8 cellular contexts compared by ENCODE assay signal in the genomic region with DNA sequence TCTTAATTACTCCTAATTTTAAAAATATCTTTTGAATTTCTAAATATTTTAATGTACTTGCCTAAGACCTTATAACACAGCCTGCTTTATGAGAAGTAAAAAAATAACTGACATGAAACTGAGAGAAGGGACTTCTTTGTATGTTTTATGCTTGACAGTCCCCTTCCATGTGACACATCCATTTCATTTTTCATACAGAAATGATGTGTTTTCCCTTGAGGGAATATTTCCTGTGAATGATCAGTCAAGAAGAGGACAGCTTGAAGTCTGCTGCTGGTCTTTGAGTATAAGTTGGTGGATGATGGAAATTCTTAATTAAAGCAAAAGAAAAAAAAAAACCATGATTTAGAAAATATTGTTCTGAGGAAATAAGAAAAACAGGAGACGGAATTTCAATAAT.
"Had no signal": no experiment of that assay in that cellular context is flagged by ENCODE, and none has a peak within 500 bp of the region (broad histone marks: within the 10 kb centered on the region; RNA-seq: fewer than 3 reads in every experiment).

No MANE protein-coding gene starts in this region.

- H3K4me1 Mint-ChIP-seq: IgD-negative memory B cell had no signal

- H2AFZ ChIP-seq: GM23248 had no signal

- H3K27ac ChIP-seq: GM23248, HL-60 had no signal

- H3K4me3 ChIP-seq: GM23248, HAP-1 had no signal

- H3K4me3 Mint-ChIP-seq: HFFc6, IgD-negative memory B cell had no signal

- H3K36me3 Mint-ChIP-seq: IgD-negative memory B cell had no signal

- H3K27me3 Mint-ChIP-seq: IgD-negative memory B cell had no signal

- H3K36me3 ChIP-seq: HAP-1 had no signal

- H3K9ac ChIP-seq: GM23248 had no signal

- H3K27ac Mint-ChIP-seq: HFFc6, IgD-negative memory B cell had no signal

- H3K9me3 ChIP-seq: HAP-1 had no signal

- DNase-seq: GM23248, GOT3, H7, HFFc6, KBM-7 had no signal
